ENCODE assay signal across 8 cellular contexts in the genomic region with DNA sequence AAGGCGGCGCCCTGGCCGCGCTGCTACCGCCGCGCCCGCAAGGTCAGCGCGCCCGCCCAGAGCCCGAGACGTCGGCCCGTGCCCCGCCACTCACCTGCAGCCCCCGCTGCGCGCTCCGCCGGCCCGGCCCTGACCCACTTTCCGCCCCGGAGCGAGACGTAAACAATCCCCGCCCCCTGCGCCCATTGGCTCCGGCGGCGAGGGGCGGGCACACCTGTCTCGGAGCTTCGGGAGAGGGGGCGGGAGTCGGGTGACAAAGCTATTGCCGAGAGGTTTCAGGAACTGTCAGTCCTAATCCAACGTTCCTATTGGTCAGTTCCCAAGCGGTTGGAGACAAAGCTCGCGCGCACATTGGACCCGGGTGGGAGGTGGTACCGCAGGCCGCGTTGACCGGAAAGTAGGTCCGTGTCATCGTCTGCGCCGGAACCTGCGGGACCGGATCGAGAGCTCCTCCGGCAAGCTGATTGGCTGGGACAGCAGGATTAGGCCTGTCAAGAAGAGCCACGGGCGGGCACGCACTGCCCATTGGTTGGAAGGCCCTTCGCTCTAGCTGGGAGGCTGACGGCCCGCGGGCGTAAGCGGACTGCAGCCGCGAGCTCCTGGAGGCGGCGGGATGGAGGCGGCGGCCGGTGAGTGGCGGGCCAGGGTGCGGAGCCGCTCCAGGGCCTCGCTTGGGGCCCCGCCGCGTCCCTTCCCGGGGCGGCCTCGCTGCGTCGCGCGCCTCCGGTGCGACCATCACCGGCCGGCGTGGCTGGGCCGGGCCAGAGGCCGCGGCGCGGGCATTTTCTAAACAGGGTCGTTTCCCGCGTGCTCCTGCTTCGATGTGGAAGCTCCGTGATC. TPM values are rescaled to one million over a fixed set of nuclear protein-coding genes. Genes with fewer than 3 reads are reported as not detected.
DNase-seq lines count a peak whose midpoint lies in the region; ATAC-seq and TF ChIP-seq lines count a peak whose summit lies in the region.

A gene with protein sequence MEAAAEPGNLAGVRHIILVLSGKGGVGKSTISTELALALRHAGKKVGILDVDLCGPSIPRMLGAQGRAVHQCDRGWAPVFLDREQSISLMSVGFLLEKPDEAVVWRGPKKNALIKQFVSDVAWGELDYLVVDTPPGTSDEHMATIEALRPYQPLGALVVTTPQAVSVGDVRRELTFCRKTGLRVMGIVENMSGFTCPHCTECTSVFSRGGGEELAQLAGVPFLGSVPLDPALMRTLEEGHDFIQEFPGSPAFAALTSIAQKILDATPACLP (plus strand): TSS at position 553 of the 840 bp plus-strand sequence. CDS start 61 bp downstream, at position 614.
A gene (minus strand): TSS at position 164 of the 840 bp plus-strand sequence. CDS start 1,088 bp downstream, outside the sequence.

- H3K4me1 Mint-ChIP-seq in dendritic cell treated with granulocyte-macrophage colony-stimulating factor and Interleukin-4, amounts not matched to agents 40 ng/mL and 50 ng/mL, for 4 days (ENCODE audit: low read depth), result peaks cover 44% of the 10 kb centered on the region

- intact Hi-C loops in dendritic cell treated with granulocyte-macrophage colony-stimulating factor and Interleukin-4, amounts not matched to agents 40 ng/mL and 50 ng/mL, for 4 days (cut with micrococcal nuclease), result loop anchor here (1.0 kb wide), 1 partner anchor 9 kb away; a partner anchor contains a TSS

- H3K9me3 Mint-ChIP-seq in dendritic cell treated with granulocyte-macrophage colony-stimulating factor and Interleukin-4, amounts not matched to agents 40 ng/mL and 50 ng/mL, for 4 days, result no peaks in the 10 kb centered on the region

- H3K4me3 Mint-ChIP-seq in dendritic cell treated with granulocyte-macrophage colony-stimulating factor and Interleukin-4, amounts not matched to agents 40 ng/mL and 50 ng/mL, for 4 days, result peak within 1 kb of the TSS; percentile 85

- peak within 1 kb of the TSS; percentile 81 for H3K27ac ChIP-seq in C4-2B

- peaks cover 78% of the 10 kb centered on the region for H3K36me3 Mint-ChIP-seq in dendritic cell treated with granulocyte-macrophage colony-stimulating factor and Interleukin-4, amounts not matched to agents 40 ng/mL and 50 ng/mL, for 4 days (ENCODE audit: low read depth)

- no peak for TF ChIP-seq CTCF in C4-2B (conservative IDR thresholded peaks at IDR 0.05)

- H3K27ac Mint-ChIP-seq in dendritic cell treated with granulocyte-macrophage colony-stimulating factor and Interleukin-4, amounts not matched to agents 40 ng/mL and 50 ng/mL, for 4 days, result peak within 1 kb of the TSS; percentile 84

- H3K27me3 Mint-ChIP-seq in dendritic cell treated with granulocyte-macrophage colony-stimulating factor and Interleukin-4, amounts not matched to agents 40 ng/mL and 50 ng/mL, for 4 days, result no peaks in the 10 kb centered on the region

- DNase-seq in NCI-H774 (lab: John Stamatoyannopoulos, UW), result peak; percentile 94
- peak; percentile 95 to 96 for DNase-seq in activated CD4-positive, alpha-beta T cell treated with anti-CD3 and anti-CD28 coated beads, Interleukin-2, amount 50 U/mL, for 4 hours
- peak; percentile 100 for DNase-seq in left lobe of liver (ENCODE audit: low spot score)
- DNase-seq in stimulated activated CD4-positive, alpha-beta T cell treated with anti-CD3 and anti-CD28 coated beads, Interleukin-2, amount 100 ng/mL, for 4 hours (ENCODE audit: low read depth), result peak; percentile 91

- peak; percentile 84 for ATAC-seq in GM19395 (IDR thresholded peaks at IDR 0.05; ENCODE audit: unreplicated experiment)
- ATAC-seq in HG03565 (IDR thresholded peaks at IDR 0.05; ENCODE audit: unreplicated experiment), result peak; percentile 73
- peak; percentile 77 for ATAC-seq in left lobe of liver

RNA-seq across cellular contexts. Expression of the first gene that starts in this region (rescaled TPM):
- 37.9 TPM for total RNA-seq in left lobe of liver

RNA-seq across cellular contexts. Expression of the second gene that starts in this region (rescaled TPM):
- 49.1 TPM for total RNA-seq in left lobe of liver

Comparison
In these comparisons a context has a peak if more than half of its experiments do, and no peak if none do; other contexts are left out.
1. Peak in every context shown above with its lines: DNase-seq, ATAC-seq and H3K27ac ChIP-seq.